ENCODE assay signal across 28 cellular contexts in genomic region chr3:9745521-9745920, GRCh38. TPM values are rescaled to one million over a fixed set of nuclear protein-coding genes. Genes with fewer than 3 reads are reported as not detected.
"Had no signal": no experiment of that assay in that cellular context is flagged by ENCODE, and none has a peak within 500 bp of the region (broad histone marks: within the 10 kb centered on the region; RNA-seq: fewer than 3 reads in every experiment).

No MANE protein-coding gene starts in this region.

- H3K27ac ChIP-seq: SJCRH30, SK-N-MC, WERI-Rb-1 had no signal

- H3K4me3 Mint-ChIP-seq: activated CD4-positive, alpha-beta memory T cell treated with anti-CD3 and anti-CD28 coated beads, Interleukin-2, amount 10 ng/mL, durations not matched to agents 7 days and 5 days; activated naive CD8-positive, alpha-beta T cell; activated naive CD8-positive, alpha-beta T cell treated with anti-CD3 and anti-CD28 coated beads, Interleukin-2, amount 50 U/mL, for 24 hours; brain had no signal

- H3K4me1 ChIP-seq: SJCRH30 had no signal

- H3K27me3 ChIP-seq: MG63, SJCRH30 had no signal

- H3K27ac Mint-ChIP-seq: activated naive CD8-positive, alpha-beta T cell had no signal

- H3K4me3 ChIP-seq: MG63, SJCRH30, SK-N-MC had no signal

- H3K27me3 Mint-ChIP-seq: activated CD4-positive, alpha-beta memory T cell treated with anti-CD3 and anti-CD28 coated beads, Interleukin-2, amount 10 ng/mL, durations not matched to agents 7 days and 5 days; activated naive CD8-positive, alpha-beta T cell; activated naive CD8-positive, alpha-beta T cell treated with anti-CD3 and anti-CD28 coated beads, Interleukin-2, amount 50 U/mL, for 24 hours had no signal

- H3K9me3 ChIP-seq: MG63, SJCRH30 had no signal

- H3K9me3 Mint-ChIP-seq: activated CD4-positive, alpha-beta memory T cell treated with anti-CD3 and anti-CD28 coated beads, Interleukin-2, amount 10 ng/mL, durations not matched to agents 7 days and 5 days; activated naive CD8-positive, alpha-beta T cell treated with anti-CD3 and anti-CD28 coated beads, Interleukin-2, amount 50 U/mL, for 24 hours had no signal

- FAIRE-seq: bronchial epithelial cell had no signal

- DNase-seq: activated CD4-positive, alpha-beta T cell treated with anti-CD3 and anti-CD28 coated beads for 1 hour; activated CD4-positive, alpha-beta T cell treated with anti-CD3 and anti-CD28 coated beads for 48 hours; activated CD4-positive, CD25-positive, alpha-beta regulatory T cell; activated effector memory CD4-positive, alpha-beta T cell treated with Interleukin-2 at 50 U/mL for 16 hours; activated naive CD8-positive, alpha-beta T cell treated with anti-CD3 and anti-CD28 coated beads, Interleukin-2, amount 50 U/mL, for 24 hours; caudate nucleus; cerebellar nuclear complex; Kasumi-1; KG1; MG63; NCI-H1048; NCI-H1105 treated with DMSO at 0.1 percent for 48 hours; NCI-H1436 treated with DMSO at 0.1 percent for 48 hours; NCI-H1694 treated with DMSO at 0.1 percent for 48 hours; NCI-H2029; NCI-H345; NCI-H524 treated with DMSO at 0.1 percent for 48 hours; SHP77; SJCRH30; WERI-Rb-1 had no signal

- ATAC-seq: activated naive CD8-positive, alpha-beta T cell treated with anti-CD3 and anti-CD28 coated beads, Interleukin-2, amount 50 U/mL, for 24 hours; Panc1 had no signal

RNA-seq across cellular contexts. Expression of gene CPNE9, which starts 41.9 kb away (rescaled TPM):
- total RNA-seq: bronchial epithelial cell, NCI-H460, RPMI7951 had no signal
